ENCODE assay signal across 1 cellular context in genomic region chr5:108720416-108720815, GRCh38.
TF ChIP-seq lines count a peak whose summit lies in the region.

No MANE protein-coding gene starts in this region.

TF ChIP-seq in GM12878, 131 proteins besides CTCF, POLR2A, EP300 and RAD21 (continued from another document and continues in another):
- TF ChIP-seq ATF3 (IDR thresholded peaks at IDR 0.05; ENCODE audit: borderline replicate concordance, extremely low read depth, low read depth, low read length): no peak
- no peak for TF ChIP-seq SPI1 (IDR thresholded peaks at IDR 0.05; ENCODE audit: borderline replicate concordance, insufficient read depth, low read depth, low read length)
- 0 out of 2 replicates have a peak, but pooled peaks have one; percentile 44 for TF ChIP-seq JUND (IDR thresholded peaks at IDR 0.05; ENCODE audit: low read depth, low read length)
- peak; percentile 73; the same call in 1 of the 2 replicates for TF ChIP-seq CREM (IDR thresholded peaks at IDR 0.05; ENCODE audit: low read depth)
- no peak for TF ChIP-seq ASH2L (IDR thresholded peaks at IDR 0.05; ENCODE audit: borderline replicate concordance, low read depth)
- TF ChIP-seq EZH2 (IDR thresholded peaks at IDR 0.05; ENCODE audit: borderline replicate concordance, control insufficient read depth, low read depth, low read length): no peak
- no peak for TF ChIP-seq E4F1 (IDR thresholded peaks at IDR 0.05; ENCODE audit: borderline replicate concordance, partially characterized antibody)
- TF ChIP-seq ZNF592 (IDR thresholded peaks at IDR 0.05): no peak
- peak; percentile 77; the same call in 1 of the 2 replicates for TF ChIP-seq IRF4 (IDR thresholded peaks at IDR 0.05; ENCODE audit: low read depth, low read length)
- TF ChIP-seq ZBTB33 (IDR thresholded peaks at IDR 0.05): no peak
- TF ChIP-seq CHD2 (IDR thresholded peaks at IDR 0.05; ENCODE audit: borderline replicate concordance, low read depth, low read length): no peak
- TF ChIP-seq ZNF622 (IDR thresholded peaks at IDR 0.05): no peak
- TF ChIP-seq HDAC6 (IDR thresholded peaks at IDR 0.05; ENCODE audit: unreplicated experiment): no peak
- TF ChIP-seq, protein P1, sequence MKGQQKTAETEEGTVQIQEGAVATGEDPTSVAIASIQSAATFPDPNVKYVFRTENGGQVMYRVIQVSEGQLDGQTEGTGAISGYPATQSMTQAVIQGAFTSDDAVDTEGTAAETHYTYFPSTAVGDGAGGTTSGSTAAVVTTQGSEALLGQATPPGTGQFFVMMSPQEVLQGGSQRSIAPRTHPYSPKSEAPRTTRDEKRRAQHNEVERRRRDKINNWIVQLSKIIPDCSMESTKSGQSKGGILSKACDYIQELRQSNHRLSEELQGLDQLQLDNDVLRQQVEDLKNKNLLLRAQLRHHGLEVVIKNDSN (IDR thresholded peaks at IDR 0.05; ENCODE audit: borderline replicate concordance, extremely low read length, insufficient read depth, low read depth, low read length): no peak
- no peak for TF ChIP-seq SREBF1 (IDR thresholded peaks at IDR 0.05; ENCODE audit: low read length)
- no peak for TF ChIP-seq HDAC2 (IDR thresholded peaks at IDR 0.05)
- no peak for TF ChIP-seq ZNF274 (IDR thresholded peaks at IDR 0.05; ENCODE audit: insufficient read depth, insufficient read length)
- TF ChIP-seq IRF5 (IDR thresholded peaks at IDR 0.05; ENCODE audit: borderline replicate concordance): no peak
- peak; percentile 45 to 69; a peak in 3 of 4 replicates for TF ChIP-seq IKZF2 (IDR thresholded peaks at IDR 0.05)
- no peak for TF ChIP-seq BACH1 (IDR thresholded peaks at IDR 0.05; ENCODE audit: borderline replicate concordance)
- TF ChIP-seq CHD4 (IDR thresholded peaks at IDR 0.05): no peak
- no peak for TF ChIP-seq SMAD1 (IDR thresholded peaks at IDR 0.05; ENCODE audit: low read depth, partially characterized antibody)
- TF ChIP-seq SP1 (IDR thresholded peaks at IDR 0.05; ENCODE audit: low read depth, low read length): no peak
- no peak for TF ChIP-seq CBX3 (IDR thresholded peaks at IDR 0.05; ENCODE audit: borderline replicate concordance, low read depth)
- TF ChIP-seq YBX1 (IDR thresholded peaks at IDR 0.05): no peak
- TF ChIP-seq ZNF384 (IDR thresholded peaks at IDR 0.05; ENCODE audit: borderline replicate concordance, low read depth, low read length): no peak
- TF ChIP-seq, protein P2, sequence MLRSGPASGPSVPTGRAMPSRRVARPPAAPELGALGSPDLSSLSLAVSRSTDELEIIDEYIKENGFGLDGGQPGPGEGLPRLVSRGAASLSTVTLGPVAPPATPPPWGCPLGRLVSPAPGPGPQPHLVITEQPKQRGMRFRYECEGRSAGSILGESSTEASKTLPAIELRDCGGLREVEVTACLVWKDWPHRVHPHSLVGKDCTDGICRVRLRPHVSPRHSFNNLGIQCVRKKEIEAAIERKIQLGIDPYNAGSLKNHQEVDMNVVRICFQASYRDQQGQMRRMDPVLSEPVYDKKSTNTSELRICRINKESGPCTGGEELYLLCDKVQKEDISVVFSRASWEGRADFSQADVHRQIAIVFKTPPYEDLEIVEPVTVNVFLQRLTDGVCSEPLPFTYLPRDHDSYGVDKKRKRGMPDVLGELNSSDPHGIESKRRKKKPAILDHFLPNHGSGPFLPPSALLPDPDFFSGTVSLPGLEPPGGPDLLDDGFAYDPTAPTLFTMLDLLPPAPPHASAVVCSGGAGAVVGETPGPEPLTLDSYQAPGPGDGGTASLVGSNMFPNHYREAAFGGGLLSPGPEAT (IDR thresholded peaks at IDR 0.05; ENCODE audit: low read depth): no peak
- TF ChIP-seq FOXK2 (IDR thresholded peaks at IDR 0.05): no peak
- peak; percentile 56; the same call in 1 of the 2 replicates for TF ChIP-seq MTA2 (IDR thresholded peaks at IDR 0.05; ENCODE audit: low read depth)
- no peak for TF ChIP-seq PAX8 (IDR thresholded peaks at IDR 0.05)
- no peak for TF ChIP-seq SUZ12 (IDR thresholded peaks at IDR 0.05; ENCODE audit: unreplicated experiment)
- no peak for TF ChIP-seq RELA (IDR thresholded peaks at IDR 0.05; ENCODE audit: borderline replicate concordance, partially characterized antibody)
- no peak for TF ChIP-seq PRDM15 (CRISPR knock-in tag; IDR thresholded peaks at IDR 0.05)
- TF ChIP-seq ZBTB40 (IDR thresholded peaks at IDR 0.05; ENCODE audit: borderline replicate concordance): no peak
- TF ChIP-seq USF2 (IDR thresholded peaks at IDR 0.05; ENCODE audit: borderline replicate concordance, low read depth, low read length): no peak
- no peak for TF ChIP-seq ZZZ3 (IDR thresholded peaks at IDR 0.05; ENCODE audit: control insufficient read depth, insufficient read length, low read depth)
- TF ChIP-seq POLR2AphosphoS2 (IDR thresholded peaks at IDR 0.05; ENCODE audit: low read depth, low read length): no peak
